Comparison of ENCODE assay signal across 8 cellular contexts in the genomic region with DNA sequence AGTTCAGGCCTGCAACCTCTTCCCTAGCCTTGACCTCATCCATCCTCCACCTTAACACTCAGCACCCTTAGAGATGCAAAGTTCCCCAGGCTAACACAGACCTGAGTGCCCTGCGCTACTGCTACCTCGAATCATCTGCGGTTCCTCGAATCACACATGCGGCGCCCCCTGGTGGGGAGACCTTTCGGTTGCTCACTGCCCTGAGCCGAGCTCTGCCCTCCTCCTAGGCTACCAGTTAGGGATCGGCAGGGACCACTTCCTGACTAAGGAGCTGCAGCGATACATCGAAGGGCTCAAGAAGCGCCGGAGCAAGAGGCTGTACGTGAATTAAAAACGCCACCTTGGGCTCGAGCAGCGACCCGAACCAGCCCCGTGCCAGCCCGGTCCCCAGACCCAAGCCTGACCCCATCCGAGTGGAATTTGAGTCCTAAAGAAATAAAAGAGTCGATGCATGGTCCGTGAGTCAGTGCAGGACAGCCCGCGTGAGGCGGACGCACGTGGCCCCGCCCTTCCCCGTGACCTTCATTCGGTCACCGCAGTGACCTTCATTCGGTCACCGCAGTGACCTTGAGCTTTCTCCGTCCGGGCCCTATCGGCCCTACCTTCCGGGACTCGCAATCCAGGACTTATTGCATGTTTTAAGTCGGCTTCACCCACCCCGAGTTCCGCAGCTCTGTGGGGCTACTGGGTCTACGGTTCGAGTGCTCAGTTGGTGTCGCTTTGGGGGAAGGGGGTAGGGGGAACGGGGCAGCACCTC. TPM values are rescaled to one million over a fixed set of nuclear protein-coding genes. Genes with fewer than 3 reads are reported as not detected.
DNase-seq lines count a peak whose midpoint lies in the region; ATAC-seq and TF ChIP-seq lines count a peak whose summit lies in the region.

No MANE protein-coding gene starts in this region.

- POLR2A ChIA-PET in BJ (lab: Charles Lee), result interaction anchor here (0.6 kb wide), 2 partner anchors 13 to 51 kb away, joined by 3 to 5 read pairs; a partner anchor contains a TSS

- DNase-seq in BJ (ENCODE audit: low read depth), result peak; percentile 23
- DNase-seq in NCI-H524 (lab: John Stamatoyannopoulos, UW), result peak; percentile 53 to 88
- DNase-seq in activated CD4-positive, alpha-beta T cell treated with anti-CD3 and anti-CD28 coated beads for 48 hours, result peak; percentile 99
- peak; percentile 95 for DNase-seq in left kidney (ENCODE audit: low read depth, low spot score)
- DNase-seq in stimulated activated CD4-positive, alpha-beta T cell treated with anti-CD3 and anti-CD28 coated beads, Interleukin-2, amount 100 ng/mL, for 24 hours, result peak; percentile 98 to 99

- H3K27ac ChIP-seq in cingulate gyrus (ENCODE audit: low read depth, low read length), result peak overlapping the region; percentile 98

- CTCF ChIA-PET in BJ (lab: Yijun Ruan, JAX), result interaction anchor here (0.6 to 5.5 kb wide), 35 partner anchors 9 to 340 kb away, joined by 3 to 229 read pairs (median 5); a partner anchor contains a TSS

- peaks cover 8% of the 10 kb centered on the region; the same call in 1 of the 2 replicates for H3K27me3 ChIP-seq in BJ (ENCODE audit: control insufficient read depth, insufficient read depth, low read length)

- TF ChIP-seq POLR2A in GM19193 (IDR thresholded peaks at IDR 0.05; ENCODE audit: extremely low read depth, insufficient read depth, insufficient read length), result peak; percentile 73

- peak; percentile 24 for ATAC-seq in HG03442 (IDR thresholded peaks at IDR 0.05; ENCODE audit: unreplicated experiment)

- H3K4me3 ChIP-seq in BJ (ENCODE audit: low read depth, low read length), result peak overlapping the region; percentile 66

- H3K36me3 ChIP-seq in BJ (ENCODE audit: control insufficient read depth, insufficient read depth, low read length), result no peaks in the 10 kb centered on the region

- TF ChIP-seq CTCF in BJ (IDR thresholded peaks at IDR 0.05; ENCODE audit: insufficient read depth, low read depth, low read length), result peak; percentile 89

RNA-seq across cellular contexts. Expression of a gene that starts 0.8 kb away (rescaled TPM):
- 8.9 and 17.4 TPM in 2 replicates for polyA plus RNA-seq in BJ (2011; rRNA removed)
- 8.5 and 11.2 TPM in 2 replicates for polyA minus RNA-seq in BJ (2011; rRNA and poly(A)+ RNA removed)

RNA-seq across cellular contexts. Expression of a gene that starts 4.3 kb away (rescaled TPM):
- polyA plus RNA-seq in BJ (2011; rRNA removed), result not detected in 2 replicates
- polyA minus RNA-seq in BJ (2011; rRNA and poly(A)+ RNA removed), result not detected in 2 replicates

RNA-seq across cellular contexts. Expression of a gene that starts 12.9 kb away (rescaled TPM):
- 154 and 189 TPM in 2 replicates for polyA plus RNA-seq in BJ (2011; rRNA removed)
- polyA minus RNA-seq in BJ (2011; rRNA and poly(A)+ RNA removed), result 37.3 and 47.2 TPM in 2 replicates

RNA-seq across cellular contexts. Expression of a gene that starts 13.4 kb away (rescaled TPM):
- polyA plus RNA-seq in BJ (2011; rRNA removed), result 0.05 TPM in 1 of 2 replicates, not detected in the other
- not detected in 2 replicates for polyA minus RNA-seq in BJ (2011; rRNA and poly(A)+ RNA removed)

RNA-seq across cellular contexts. Expression of a gene that starts 13.4 kb away (rescaled TPM):
- polyA plus RNA-seq in BJ (2011; rRNA removed), result 398 and 468 TPM in 2 replicates
- polyA minus RNA-seq in BJ (2011; rRNA and poly(A)+ RNA removed), result 62.2 and 102 TPM in 2 replicates

Comparison
In these comparisons a context has a peak if more than half of its experiments do, and no peak if none do; other contexts are left out.
1. Peak in every context shown above with its lines: DNase-seq, ATAC-seq, H3K4me3 ChIP-seq and H3K27ac ChIP-seq.
2. DNase-seq: peak in every context shown above with its lines; median percentile 99 in activated CD4-positive, alpha-beta T cell treated with anti-CD3 and anti-CD28 coated beads for 48 hours; 98 in stimulated activated CD4-positive, alpha-beta T cell treated with anti-CD3 and anti-CD28 coated beads, Interleukin-2, amount 100 ng/mL, for 24 hours; 95 in left kidney; 70 in NCI-H524; 23 in BJ.